1 cellular context compared by ENCODE assay signal in the genomic region with DNA sequence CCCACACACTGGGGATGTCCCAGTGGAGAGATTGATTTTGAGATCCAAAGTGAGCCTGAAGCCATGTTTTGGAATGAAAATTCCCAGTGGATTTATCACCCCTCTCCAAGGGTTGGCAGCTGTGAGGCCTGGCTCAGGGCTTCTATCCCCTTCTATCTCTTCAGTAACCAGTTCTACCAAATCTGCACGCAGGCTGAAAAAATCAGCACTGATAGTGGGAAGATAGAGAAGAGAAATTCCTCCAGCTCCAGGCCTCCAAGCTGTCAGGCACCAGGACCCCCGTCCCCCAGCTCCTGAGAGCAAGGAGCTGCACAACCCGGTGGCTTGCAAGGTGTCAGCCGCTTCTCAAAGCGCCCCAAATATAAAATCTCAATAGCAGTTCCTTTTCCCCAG.
TF ChIP-seq lines count a peak whose summit lies in the region.

No MANE protein-coding gene starts in this region.

TF ChIP-seq in GM12878, 131 proteins besides CTCF, POLR2A, EP300 and RAD21:
- TF ChIP-seq MTA3 (IDR thresholded peaks at IDR 0.05; ENCODE audit: borderline replicate concordance, low read length) (no peak), IKZF2 (IDR thresholded peaks at IDR 0.05) (0 out of 4 replicates have a peak, but pooled peaks of 1 of the 2 experiments have one; percentile 7), CBFB (IDR thresholded peaks at IDR 0.05; ENCODE audit: low read depth) (no peak), KDM1A (IDR thresholded peaks at IDR 0.05; ENCODE audit: borderline replicate concordance) (no peak)
